13 cellular contexts compared by ENCODE assay signal in the genomic region with DNA sequence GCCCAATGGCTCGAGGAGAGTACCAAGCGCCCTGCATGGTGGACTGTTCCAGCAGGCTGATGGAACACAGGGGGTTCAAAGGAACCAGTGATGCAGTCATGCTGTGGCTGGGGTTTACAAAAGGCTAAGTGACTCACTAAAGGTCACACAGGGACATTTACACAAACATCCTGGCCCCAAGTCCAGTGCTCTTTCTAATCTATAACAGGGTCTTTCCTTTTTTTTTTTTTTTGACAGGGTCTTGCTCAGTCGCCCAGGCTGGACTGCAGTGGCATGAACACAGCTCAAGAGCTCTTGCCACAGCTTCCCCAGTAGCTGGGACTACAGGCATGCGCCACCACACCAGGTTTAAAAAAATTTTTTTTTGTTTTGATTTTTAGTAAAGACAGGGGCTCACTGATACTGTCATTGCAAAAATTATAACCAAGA. TPM values are rescaled to one million over a fixed set of nuclear protein-coding genes. Genes with fewer than 3 reads are reported as not detected.
DNase-seq lines count a peak whose midpoint lies in the region; ATAC-seq and TF ChIP-seq lines count a peak whose summit lies in the region.
"Had no signal": no experiment of that assay in that cellular context is flagged by ENCODE, and none has a peak within 500 bp of the region (broad histone marks: within the 10 kb centered on the region; RNA-seq: fewer than 3 reads in every experiment).

No MANE protein-coding gene starts in this region.

- H3K79me2 ChIP-seq in smooth muscle cell (ENCODE audit: low read depth): peaks cover 7% of the 10 kb centered on the region

- H3K4me3 Mint-ChIP-seq in activated CD4-positive, alpha-beta T cell treated with anti-CD3 and anti-CD28 coated beads for 36 hours: no peak overlapping the region

- TF ChIP-seq CTCF in choroid plexus epithelial cell (conservative IDR thresholded peaks at IDR 0.05; ENCODE audit: low read depth, low read length) (no peak), smooth muscle cell (IDR thresholded peaks at IDR 0.05; ENCODE audit: borderline replicate concordance, insufficient read depth, poor library complexity, severe bottlenecking) (no peak)

- peak overlapping the region; percentile 39 for H3K4me2 ChIP-seq in smooth muscle cell

- H3K27me3 Mint-ChIP-seq in activated CD4-positive, alpha-beta T cell treated with anti-CD3 and anti-CD28 coated beads for 36 hours: no peaks in the 10 kb centered on the region

- no peaks in the 10 kb centered on the region for H3F3A ChIP-seq in smooth muscle cell (ENCODE audit: low read depth)

- H3K4me1 ChIP-seq in smooth muscle cell (ENCODE audit: low read depth): no peaks in the 10 kb centered on the region

- intact Hi-C loops in activated CD4-positive, alpha-beta T cell treated with anti-CD3 and anti-CD28 coated beads for 36 hours (cut with DNase I, micrococcal nuclease): loop anchor here in 1 of 2 experiments (5.0 kb wide), 1 partner anchor 231 kb away; the partner anchor contains the start of gene ELF1

- peaks cover 27% of the 10 kb centered on the region for H3K4me1 Mint-ChIP-seq in activated CD4-positive, alpha-beta T cell treated with anti-CD3 and anti-CD28 coated beads for 36 hours

- H2AFZ ChIP-seq in smooth muscle cell (ENCODE audit: low read depth): no peak overlapping the region

- 74% methylated on average over 4 of the region's 4 CpGs for WGBS in smooth muscle cell (ENCODE audit: low lambda C conversion rate)

- DNase-seq in activated CD4-positive, alpha-beta T cell treated with anti-CD3 and anti-CD28 coated beads for 36 hours: peak; percentile 51
- no peak for DNase-seq in activated CD4-positive, alpha-beta T cell treated with anti-CD3 and anti-CD28 coated beads, Interleukin-2, amount 50 U/mL, for 1 hour
- DNase-seq in MV-4-11 (lab: John Stamatoyannopoulos, UW) (peak; percentile 30), choroid plexus epithelial cell (ENCODE audit: low read depth) (peak; percentile 57), smooth muscle cell (lab: John Stamatoyannopoulos, UW; ENCODE audit: unreplicated experiment) (no peak), NCI-H1092 treated with DMSO at 0.1 percent for 48 hours (lab: John Stamatoyannopoulos, UW) (no peak), DMS 273 treated with DMSO at 0.1 percent for 48 hours (lab: John Stamatoyannopoulos, UW) (no peak)
- DNase-seq: activated CD4-positive, alpha-beta T cell treated with anti-CD3 and anti-CD28 coated beads for 1 hour; heart right ventricle; NCI-H146; ovary; stimulated activated CD4-positive, alpha-beta T cell treated with anti-CD3 and anti-CD28 coated beads, Interleukin-4, amount 100 ng/mL, for 24 hours had no signal

- peak overlapping the region; percentile 51 for H3K27ac Mint-ChIP-seq in activated CD4-positive, alpha-beta T cell treated with anti-CD3 and anti-CD28 coated beads for 36 hours

- H3K27ac ChIP-seq in smooth muscle cell (ENCODE audit: low read depth): peak overlapping the region; percentile 5
- H3K27ac ChIP-seq: heart right ventricle, ovary had no signal

- no peaks in the 10 kb centered on the region for H3K36me3 ChIP-seq in smooth muscle cell (ENCODE audit: low read depth)
- H3K36me3 ChIP-seq: heart right ventricle, ovary had no signal

- no peaks in the 10 kb centered on the region for H3K9me3 Mint-ChIP-seq in activated CD4-positive, alpha-beta T cell treated with anti-CD3 and anti-CD28 coated beads for 36 hours (ENCODE audit: low read depth)

- no peak overlapping the region for H3K9ac ChIP-seq in smooth muscle cell (ENCODE audit: low read depth)

- H3K9me3 ChIP-seq in smooth muscle cell (replicated peaks; ENCODE audit: low read depth): no peaks in the 10 kb centered on the region
- H3K9me3 ChIP-seq: heart right ventricle, ovary had no signal

- H3K4me3 ChIP-seq in choroid plexus epithelial cell (ENCODE audit: low read depth, low read length) (no peak overlapping the region), smooth muscle cell (no peak overlapping the region)
- H3K4me3 ChIP-seq: heart right ventricle, ovary had no signal

- CTCF ChIA-PET in activated CD4-positive, alpha-beta T cell treated with anti-CD3 and anti-CD28 coated beads for 36 hours (lab: Charles Lee): interaction anchor here (1.3 kb wide), 1 partner anchor 9 kb away, joined by 5 read pairs; no protein-coding TSS in a partner anchor

- no peaks in the 10 kb centered on the region for H3K36me3 Mint-ChIP-seq in activated CD4-positive, alpha-beta T cell treated with anti-CD3 and anti-CD28 coated beads for 36 hours (ENCODE audit: low read depth)

- H4K20me1 ChIP-seq in smooth muscle cell (ENCODE audit: low read depth): no peaks in the 10 kb centered on the region

- H3K27me3 ChIP-seq in smooth muscle cell (ENCODE audit: low read depth): no peaks in the 10 kb centered on the region
- H3K27me3 ChIP-seq: heart right ventricle, ovary had no signal

- POLR2A ChIA-PET in activated CD4-positive, alpha-beta T cell treated with anti-CD3 and anti-CD28 coated beads for 36 hours (lab: Charles Lee): no interaction called here

- peak; percentile 59 for ATAC-seq in activated CD4-positive, alpha-beta T cell treated with anti-CD3 and anti-CD28 coated beads for 36 hours
- ATAC-seq in HG03095 (IDR thresholded peaks at IDR 0.05; ENCODE audit: unreplicated experiment): no peak
- ATAC-seq: heart right ventricle had no signal

RNA-seq across cellular contexts. Expression of gene SLC25A15, which starts 2.8 kb away (rescaled TPM):
- 10 to 100 TPM; 20.5 to 23.6 TPM for total RNA-seq in activated CD4-positive, alpha-beta T cell treated with anti-CD3 and anti-CD28 coated beads for 36 hours
- 11.1 and 13.6 TPM in 2 replicates for total RNA-seq in smooth muscle cell
- 4.1 and 6.3 TPM in 2 replicates for polyA plus RNA-seq in smooth muscle cell

RNA-seq across cellular contexts. Expression of gene MRPS31, which starts 15.6 kb away (rescaled TPM):
- 10 to 100 TPM; 45.8 to 46.1 TPM for total RNA-seq in activated CD4-positive, alpha-beta T cell treated with anti-CD3 and anti-CD28 coated beads for 36 hours
- 25.2 and 34.9 TPM in 2 replicates for total RNA-seq in smooth muscle cell
- polyA plus RNA-seq in smooth muscle cell: 18.8 and 23.9 TPM in 2 replicates

Comparison
In these comparisons a context has a peak if more than half of its experiments do, and no peak if none do; other contexts are left out.
1. DNase-seq: peak in activated CD4-positive, alpha-beta T cell treated with anti-CD3 and anti-CD28 coated beads for 36 hours (single experiment), MV-4-11 (single experiment) and choroid plexus epithelial cell (single experiment); none in activated CD4-positive, alpha-beta T cell treated with anti-CD3 and anti-CD28 coated beads, Interleukin-2, amount 50 U/mL, for 1 hour (single experiment), smooth muscle cell (single experiment), NCI-H1092 treated with DMSO at 0.1 percent for 48 hours (single experiment) and DMS 273 treated with DMSO at 0.1 percent for 48 hours (single experiment).